10 cellular contexts compared by ENCODE assay signal in the genomic region with DNA sequence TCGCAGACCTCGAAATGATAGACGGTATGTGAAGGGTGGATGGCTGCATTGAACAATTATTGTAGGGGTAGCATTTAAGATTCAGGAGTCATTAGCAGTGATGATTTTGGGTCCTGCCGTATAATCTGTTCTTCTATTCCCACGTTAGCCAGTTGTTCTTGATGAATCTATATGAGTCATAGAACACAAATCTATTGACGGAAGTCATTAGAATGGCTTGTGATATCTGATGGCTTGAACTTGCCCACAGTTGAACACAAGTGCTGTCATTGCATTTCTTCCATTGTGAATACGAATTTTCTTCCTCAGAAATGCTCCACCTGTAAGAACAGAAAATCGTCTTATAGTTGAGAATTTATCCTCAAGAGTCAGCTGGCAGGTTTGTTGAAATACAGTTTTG. TPM values are rescaled to one million over a fixed set of nuclear protein-coding genes. Genes with fewer than 3 reads are reported as not detected.
DNase-seq lines count a peak whose midpoint lies in the region; ATAC-seq, FAIRE-seq and TF ChIP-seq lines count a peak whose summit lies in the region.
"Had no signal": no experiment of that assay in that cellular context is flagged by ENCODE, and none has a peak within 500 bp of the region (broad histone marks: within the 10 kb centered on the region; RNA-seq: fewer than 3 reads in every experiment).

No MANE protein-coding gene starts in this region.

- TF ChIP-seq EP300 in transverse colon (IDR thresholded peaks at IDR 0.05; ENCODE audit: low read depth), result no peak

- peaks cover 12% of the 10 kb centered on the region for H3K27me3 Mint-ChIP-seq in activated naive CD4-positive, alpha-beta T cell treated with anti-CD3 and anti-CD28 coated beads, Interleukin-2, amount 10 ng/mL, durations not matched to agents 7 days and 5 days
- no peaks in the 10 kb centered on the region for H3K27me3 Mint-ChIP-seq in astrocyte (ENCODE audit: low read depth, unreplicated experiment)

- no peak for TF ChIP-seq CTCF in astrocyte (IDR thresholded peaks at IDR 0.05; ENCODE audit: insufficient read depth, low read depth, low read length)
- TF ChIP-seq CTCF in liver (IDR thresholded peaks at IDR 0.05; ENCODE audit: low read depth, low read length, missing input control), result no peak
- no peak for TF ChIP-seq CTCF in transverse colon (IDR thresholded peaks at IDR 0.05)

- peaks cover 74% of the 10 kb centered on the region for H3K4me1 Mint-ChIP-seq in activated naive CD4-positive, alpha-beta T cell treated with anti-CD3 and anti-CD28 coated beads, Interleukin-2, amount 10 ng/mL, durations not matched to agents 7 days and 5 days
- peaks cover 23% of the 10 kb centered on the region for H3K4me1 Mint-ChIP-seq in astrocyte (ENCODE audit: low read depth, unreplicated experiment)

- in situ Hi-C loops in transverse colon (cut with MboI; ENCODE audit: low pct_ligation_motif_present in 1 of 4, low pct_unique_long_range_greater_than_20kb in 1 of 4, low sequenced_read_pairs in 3 of 4), result no loop called here

- no peak for TF ChIP-seq POLR2A in transverse colon (IDR thresholded peaks at IDR 0.05)

- CTCF ChIA-PET in activated naive CD4-positive, alpha-beta T cell treated with anti-CD3 and anti-CD28 coated beads, Interleukin-2, amount 10 ng/mL, durations not matched to agents 7 days and 5 days (lab: Charles Lee), result interaction anchor here (1.6 kb wide), 1 partner anchor 163 kb away, joined by 3 read pairs; no protein-coding TSS in a partner anchor

- intact Hi-C loops in transverse colon (cut with DNase I; ENCODE audit: low total_unique reads), result no loop called here

- H3K27ac ChIP-seq in astrocyte (ENCODE audit: low read depth, low read length), result peak overlapping the region; percentile 100
- H3K27ac ChIP-seq in liver (ENCODE audit: low read depth in 1 of 2, low read length in 2 of 2), result peak overlapping the region; percentile 97 to 100
- no peak overlapping the region for H3K27ac ChIP-seq in thymus (ENCODE audit: low read depth)
- peak overlapping the region in 2 of 4 donors; percentile 11 to 100 for H3K27ac ChIP-seq in transverse colon

- peaks cover 53% of the 10 kb centered on the region for H3K79me2 ChIP-seq in astrocyte (ENCODE audit: insufficient read depth, low read length)

- TF ChIP-seq RAD21 in liver (IDR thresholded peaks at IDR 0.05), result no peak

- 82% methylated on average over 8 of the region's 8 CpGs for WGBS in liver
- 95% methylated on average over 8 of the region's 8 CpGs for WGBS in thymus
- WGBS in transverse colon (ENCODE audit: low coverage in 1 of 2), 2 donors, result 70 to 85% methylated on average over 2 to 8 of the region's 8 CpGs

- FAIRE-seq in astrocyte (lab: Jason Lieb, UNC), result no peak

- H3K4me1 ChIP-seq in astrocyte (ENCODE audit: insufficient read depth, low read length), result peaks cover 19% of the 10 kb centered on the region
- H3K4me1 ChIP-seq in liver (ENCODE audit: control insufficient read depth in 4 of 4, insufficient read depth in 4 of 4, low read length in 3 of 4), result peaks cover 6 to 40% (median 27%) of the 10 kb centered on the region in 4 donors
- peaks cover 19% of the 10 kb centered on the region for H3K4me1 ChIP-seq in thymus (ENCODE audit: control insufficient read depth, insufficient read depth, low read length)
- H3K4me1 ChIP-seq in transverse colon, result peaks cover 26 to 66% (median 31%) of the 10 kb centered on the region in 4 donors

- peaks cover 58% of the 10 kb centered on the region for H4K20me1 ChIP-seq in astrocyte (ENCODE audit: insufficient read depth, low read length)

- peak overlapping the region; percentile 100 for H3K4me3 ChIP-seq in astrocyte (ENCODE audit: insufficient read depth, low read depth, low read length)
- peak overlapping the region; percentile 73 to 86 (median 77) for H3K4me3 ChIP-seq in liver (ENCODE audit: low read depth in 1 of 3, low read length in 3 of 3)
- H3K4me3 ChIP-seq in thymus (ENCODE audit: low read length), result peak overlapping the region; percentile 85
- H3K4me3 ChIP-seq in transverse colon, result peak overlapping the region in 2 of 4 donors; percentile 88 to 99

- H3K9me3 ChIP-seq in astrocyte (ENCODE audit: insufficient read depth, low read depth, low read length) (no peaks in the 10 kb centered on the region), liver (ENCODE audit: control insufficient read depth in 4 of 4, low read length in 3 of 4) (no peaks in the 10 kb centered on the region), thymus (ENCODE audit: control insufficient read depth) (no peaks in the 10 kb centered on the region), transverse colon (no peaks in the 10 kb centered on the region)

- H3K9me3 Mint-ChIP-seq in activated naive CD4-positive, alpha-beta T cell treated with anti-CD3 and anti-CD28 coated beads, Interleukin-2, amount 10 ng/mL, durations not matched to agents 7 days and 5 days, result peaks cover 9% of the 10 kb centered on the region
- H3K9me3 Mint-ChIP-seq in astrocyte (ENCODE audit: unreplicated experiment), result no peaks in the 10 kb centered on the region

- peaks cover 57% of the 10 kb centered on the region for H3K36me3 ChIP-seq in astrocyte (ENCODE audit: insufficient read depth, low read length)
- peaks cover 16 to 52% (median 51%) of the 10 kb centered on the region in 4 donors for H3K36me3 ChIP-seq in liver (ENCODE audit: control insufficient read depth in 4 of 4, insufficient read depth in 3 of 4, low read depth in 1 of 4, low read length in 3 of 4)
- H3K36me3 ChIP-seq in thymus (ENCODE audit: control insufficient read depth, insufficient read depth), result peaks cover 37% of the 10 kb centered on the region
- peaks cover 0 to 59% (median 28%) of the 10 kb centered on the region in 4 donors for H3K36me3 ChIP-seq in transverse colon

- peak overlapping the region; percentile 91 for H3K4me3 Mint-ChIP-seq in activated naive CD4-positive, alpha-beta T cell treated with anti-CD3 and anti-CD28 coated beads, Interleukin-2, amount 10 ng/mL, durations not matched to agents 7 days and 5 days
- peak overlapping the region; percentile 100 for H3K4me3 Mint-ChIP-seq in astrocyte (ENCODE audit: unreplicated experiment)

- H3K9ac ChIP-seq in astrocyte (ENCODE audit: low read length) (peak overlapping the region; percentile 100), liver (ENCODE audit: low read depth in 1 of 2, low read length in 2 of 2) (no peak overlapping the region)

- peak overlapping the region; percentile 100 for H3K27ac Mint-ChIP-seq in activated naive CD4-positive, alpha-beta T cell treated with anti-CD3 and anti-CD28 coated beads, Interleukin-2, amount 10 ng/mL, durations not matched to agents 7 days and 5 days
- H3K27ac Mint-ChIP-seq in astrocyte (ENCODE audit: unreplicated experiment), result peak overlapping the region; percentile 22

- H2AFZ ChIP-seq in astrocyte (ENCODE audit: low read depth, low read length), result no peak overlapping the region

- H3K4me2 ChIP-seq in astrocyte (ENCODE audit: low read length), result peak overlapping the region; percentile 93

- no peaks in the 10 kb centered on the region for H3K27me3 ChIP-seq in astrocyte (ENCODE audit: insufficient read depth, low read length)
- H3K27me3 ChIP-seq in liver (ENCODE audit: control insufficient read depth in 4 of 4, insufficient read depth in 4 of 4, low read length in 3 of 4), result no peaks in the 10 kb centered on the region
- H3K27me3 ChIP-seq in thymus (ENCODE audit: control insufficient read depth, insufficient read depth), result no peaks in the 10 kb centered on the region
- no peaks in the 10 kb centered on the region for H3K27me3 ChIP-seq in transverse colon

- ATAC-seq in GM18519 (IDR thresholded peaks at IDR 0.05; ENCODE audit: low FRiP score, unreplicated experiment), result no peak

- peaks cover 68% of the 10 kb centered on the region for H3K36me3 Mint-ChIP-seq in activated naive CD4-positive, alpha-beta T cell treated with anti-CD3 and anti-CD28 coated beads, Interleukin-2, amount 10 ng/mL, durations not matched to agents 7 days and 5 days
- peaks cover 28% of the 10 kb centered on the region for H3K36me3 Mint-ChIP-seq in astrocyte (ENCODE audit: low read depth, unreplicated experiment)

- DNase-seq in activated naive CD4-positive, alpha-beta T cell treated with anti-CD3 and anti-CD28 coated beads, Interleukin-2, amount 10 ng/mL, durations not matched to agents 7 days and 5 days, result no peak
- no peak for DNase-seq in activated naive CD4-positive, alpha-beta T cell treated with anti-CD3 and anti-CD28 coated beads, Interleukin-2, amount 50 U/mL, for 16 hours
- peak; percentile 29 for DNase-seq in astrocyte (ENCODE audit: low read depth)
- DNase-seq in NCI-H2029 (lab: John Stamatoyannopoulos, UW), result no peak
- no peak for DNase-seq in transverse colon
- DNase-seq: DMS 273 treated with DMSO at 0.1 percent for 48 hours, SHP77 had no signal

TF ChIP-seq in liver, 16 proteins besides CTCF, POLR2A, EP300 and RAD21 (continues in another document):
- TF ChIP-seq ATF3 (IDR thresholded peaks at IDR 0.05) (no peak), HNF4G (IDR thresholded peaks at IDR 0.05) (no peak), GABPA (IDR thresholded peaks at IDR 0.05 in 1 of 2, conservative IDR thresholded peaks at IDR 0.05 in 1 of 2) (no peak), JUND (IDR thresholded peaks at IDR 0.05) (no peak), FOXA1 (IDR thresholded peaks at IDR 0.05) (no peak), FOXA2 (IDR thresholded peaks at IDR 0.05) (no peak)
- TF ChIP-seq, protein P1, sequence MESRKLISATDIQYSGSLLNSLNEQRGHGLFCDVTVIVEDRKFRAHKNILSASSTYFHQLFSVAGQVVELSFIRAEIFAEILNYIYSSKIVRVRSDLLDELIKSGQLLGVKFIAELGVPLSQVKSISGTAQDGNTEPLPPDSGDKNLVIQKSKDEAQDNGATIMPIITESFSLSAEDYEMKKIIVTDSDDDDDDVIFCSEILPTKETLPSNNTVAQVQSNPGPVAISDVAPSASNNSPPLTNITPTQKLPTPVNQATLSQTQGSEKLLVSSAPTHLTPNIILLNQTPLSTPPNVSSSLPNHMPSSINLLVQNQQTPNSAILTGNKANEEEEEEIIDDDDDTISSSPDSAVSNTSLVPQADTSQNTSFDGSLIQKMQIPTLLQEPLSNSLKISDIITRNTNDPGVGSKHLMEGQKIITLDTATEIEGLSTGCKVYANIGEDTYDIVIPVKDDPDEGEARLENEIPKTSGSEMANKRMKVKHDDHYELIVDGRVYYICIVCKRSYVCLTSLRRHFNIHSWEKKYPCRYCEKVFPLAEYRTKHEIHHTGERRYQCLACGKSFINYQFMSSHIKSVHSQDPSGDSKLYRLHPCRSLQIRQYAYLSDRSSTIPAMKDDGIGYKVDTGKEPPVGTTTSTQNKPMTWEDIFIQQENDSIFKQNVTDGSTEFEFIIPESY (IDR thresholded peaks at IDR 0.05), result no peak

RNA-seq across cellular contexts. Expression of gene SRSF5, which starts 1.9 kb away (rescaled TPM):
- total RNA-seq in astrocyte (195 and 203 TPM in 2 replicates), liver (100 to 1,000 TPM in 1 of 2 donors, 10 to 100 TPM in 1; 74.4 to 254 TPM), transverse colon (100 to 1,000 TPM; 255 to 557 (median 471) TPM)
- polyA plus RNA-seq in liver (100 to 1,000 TPM in 1 of 2 donors, 10 to 100 TPM in 1; 89.7 to 205 TPM), thymus (589 TPM)

RNA-seq across cellular contexts. Expression of gene SLC10A1, which starts 28.2 kb away (rescaled TPM):
- total RNA-seq in astrocyte (not detected in 2 replicates), liver (10 to 100 TPM in 1 of 2 donors, 1 to 10 TPM in 1; 1.1 to 77.3 TPM), transverse colon (under 1 TPM in 1 of 4 donors, not detected in 3; 0.27 TPM)
- polyA plus RNA-seq in liver (10 to 100 TPM; 52.2 to 68.5 TPM), thymus (0.02 TPM)
